8 cellular contexts compared by ENCODE assay signal in genomic region chr7:102748605-102749322, GRCh38. TPM values are rescaled to one million over a fixed set of nuclear protein-coding genes. Genes with fewer than 3 reads are reported as not detected.
DNase-seq lines count a peak whose midpoint lies in the region; ATAC-seq, FAIRE-seq and TF ChIP-seq lines count a peak whose summit lies in the region.
"Not testable (repeated sequence)": the region's sequence is repeated elsewhere in the genome, so short reads cannot be mapped to it uniquely, and the experiment has no call there.

Gene FAM185A, plus strand, starts transcription at chr7:102748999. Its CDS starts 209 bp downstream, at chr7:102749208.

- in situ Hi-C loops in GM12878 (cut with MboI) = loop anchor here (10.0 kb wide), 1 partner anchor 54 kb away; no protein-coding TSS in a partner anchor

- DNase-seq in NCI-H2029 treated with DMSO at 0.1 percent for 48 hours (lab: John Stamatoyannopoulos, UW) (peak; percentile 97), T1000 (lab: John Stamatoyannopoulos, UW) (peak; percentile 91), GM12878 (ENCODE audit: low read depth, low spot score) (peak; percentile 96), hepatocyte (ENCODE audit: low spot score) (peak; percentile 99), vagina (ENCODE audit: extremely low spot score in 2 of 2) (peak; percentile 99 to 100)

- CTCF ChIA-PET in GM12878 (lab: Yijun Ruan, JAX) = interaction anchor here (0.9 to 1.2 kb wide), 4 partner anchors 33 to 327 kb away, joined by 3 to 7 read pairs (median 3); no protein-coding TSS in a partner anchor

- not testable (repeated sequence) for H3K9me3 ChIP-seq in GM12878 (replicated peaks; ENCODE audit: control insufficient read depth, insufficient read depth, low read length); hepatocyte (ENCODE audit: low read depth); vagina

- 0 out of 2 replicates have a peak, but pooled peaks have one; percentile 22 for TF ChIP-seq POLR2A in GM12878 (IDR thresholded peaks at IDR 0.05; ENCODE audit: low read depth, low read length)
- not testable (repeated sequence) for TF ChIP-seq POLR2A in vagina (IDR thresholded peaks at IDR 0.05)

- not testable (repeated sequence) for H3K27ac ChIP-seq in GM12878 (ENCODE audit: control insufficient read depth, insufficient read depth); vagina
- peak within 1 kb of the TSS; percentile 55 for H3K27ac ChIP-seq in hepatocyte
- H3K27ac ChIP-seq in rectal smooth muscle tissue (ENCODE audit: low read depth, low read length) = peak within 1 kb of the TSS; percentile 64

- H3K27me3 ChIP-seq in GM12878 (replicated peaks in 1 of 2; ENCODE audit: control insufficient read depth in 2 of 2, insufficient read depth in 2 of 2, low read length in 1 of 2); hepatocyte; rectal smooth muscle tissue (ENCODE audit: control insufficient read depth, insufficient read depth, low read length); vagina: not testable (repeated sequence)

- TF ChIP-seq CTCF in GM12878 (IDR thresholded peaks at IDR 0.05 in 2 of 3, conservative IDR thresholded peaks at IDR 0.05 in 1 of 3; ENCODE audit: control insufficient read depth in 2 of 3, extremely low read depth in 1 of 3, insufficient read depth in 1 of 3, low read depth in 3 of 3, low read length in 3 of 3); hepatocyte (IDR thresholded peaks at IDR 0.05; ENCODE audit: poor library complexity); vagina (IDR thresholded peaks at IDR 0.05): not testable (repeated sequence)

- peak within 1 kb of the TSS; percentile 68 for H3K4me3 ChIP-seq in GM12878
- peak within 1 kb of the TSS; percentile 32 for H3K4me3 ChIP-seq in hepatocyte
- peak within 1 kb of the TSS; percentile 82 for H3K4me3 ChIP-seq in rectal smooth muscle tissue (ENCODE audit: low read length)
- peak within 1 kb of the TSS; percentile 66 to 73 for H3K4me3 ChIP-seq in vagina

- peak within 1 kb of the TSS; percentile 65 for H3K9ac ChIP-seq in GM12878 (ENCODE audit: control insufficient read depth, insufficient read depth, low read length)
- not testable (repeated sequence) for H3K9ac ChIP-seq in rectal smooth muscle tissue (ENCODE audit: low read length)

- H3K4me1 ChIP-seq in GM12878 (ENCODE audit: control insufficient read depth, insufficient read depth, low read length); hepatocyte (ENCODE audit: insufficient read depth); rectal smooth muscle tissue (ENCODE audit: control insufficient read depth, insufficient read depth, low read length): not testable (repeated sequence)
- peaks cover 15% of the 10 kb centered on the region for H3K4me1 ChIP-seq in vagina

- TF ChIP-seq EP300 in GM12878 (IDR thresholded peaks at IDR 0.05; ENCODE audit: borderline replicate concordance in 1 of 2, control insufficient read depth in 1 of 2, low read depth in 2 of 2, low read length in 2 of 2) = not testable (repeated sequence)

- not testable (repeated sequence) for BruUV-seq in GM12878 (replicated peaks; lab: Mats Ljungman, UMichigan)

- TF ChIP-seq RAD21 in GM12878 (IDR thresholded peaks at IDR 0.05; ENCODE audit: insufficient read depth, low read depth, low read length) = not testable (repeated sequence)

- under 1% methylated on average over 32 of the region's 35 CpGs for WGBS in GM12878 (ENCODE audit: insufficient coverage, insufficient replicate concordance, low lambda C conversion rate, missing lambda C conversion rate)
- under 1% methylated on average over 34 of the region's 35 CpGs for WGBS in hepatocyte (ENCODE audit: low lambda C conversion rate, missing lambda C conversion rate)

- RAD21 ChIA-PET in GM12878 (lab: Charles Lee; ENCODE audit: unreplicated experiment) = interaction anchor here (0.8 to 1.2 kb wide), 3 partner anchors 10 to 326 kb away, joined by 5 to 7 read pairs (median 6); partner anchors contain the start of genes ARMC10 and FBXL13

- POLR2A ChIA-PET in GM12878 (lab: Charles Lee) = interaction anchor here (1.3 kb wide), 1 partner anchor 327 kb away, joined by 8 read pairs; the partner anchor contains the start of genes ARMC10 and FBXL13

- H2AFZ ChIP-seq in GM12878 (ENCODE audit: control insufficient read depth, low read depth, low read length) (peak within 1 kb of the TSS; percentile 87), hepatocyte (peak within 1 kb of the TSS; percentile 49)

- not testable (repeated sequence) for H3K36me3 ChIP-seq in GM12878 (ENCODE audit: control insufficient read depth in 2 of 2, insufficient read depth in 2 of 2, low read length in 1 of 2); hepatocyte (replicated peaks; ENCODE audit: insufficient read depth, low read depth); rectal smooth muscle tissue (ENCODE audit: control insufficient read depth, insufficient read depth, low read length); vagina

- intact Hi-C loops in GM12878 (cut with micrococcal nuclease; ENCODE audit: unreplicated experiment) = loop anchor here (5.0 kb wide), 2 partner anchors 319 to 659 kb away; no protein-coding TSS in a partner anchor
- intact Hi-C loops in vagina (cut with DNase I) = not testable (repeated sequence)

- not testable (repeated sequence) for H3K9me2 ChIP-seq in hepatocyte (replicated peaks; ENCODE audit: insufficient read depth)

- peak; percentile 98 for FAIRE-seq in GM12878 (lab: Jason Lieb, UNC)

- peak; percentile 99 for ATAC-seq in GM18511 (IDR thresholded peaks at IDR 0.05; ENCODE audit: unreplicated experiment)
- peak; percentile 97 for ATAC-seq in HG03025 (IDR thresholded peaks at IDR 0.05; ENCODE audit: low FRiP score, unreplicated experiment)
- peak; percentile 98 for ATAC-seq in GM12878

- SMC1A ChIA-PET in GM12878 (lab: Charles Lee; ENCODE audit: uncharacterized antibody, unreplicated experiment) = interaction anchor here (1.1 kb wide), 1 partner anchor 313 kb away, joined by 10 read pairs; no protein-coding TSS in a partner anchor

- H3K4me2 ChIP-seq in GM12878 (ENCODE audit: control insufficient read depth, insufficient read depth) (peak within 1 kb of the TSS; percentile 82), hepatocyte (peak within 1 kb of the TSS; percentile 69)

- not testable (repeated sequence) for H4K20me1 ChIP-seq in GM12878 (ENCODE audit: control insufficient read depth, insufficient read depth); hepatocyte (ENCODE audit: insufficient read depth, poor library complexity, severe bottlenecking)

- H3K79me2 ChIP-seq in GM12878 (ENCODE audit: control insufficient read depth, insufficient read depth, low read length) = not testable (repeated sequence)
- H3K79me2 ChIP-seq in hepatocyte = peaks cover 16% of the 10 kb centered on the region

TF ChIP-seq in GM12878, 131 proteins besides CTCF, POLR2A, EP300 and RAD21 (continues in another document):
- TF ChIP-seq E2F4 (IDR thresholded peaks at IDR 0.05; ENCODE audit: low read depth, low read length) (peak; percentile 81), MEF2B (IDR thresholded peaks at IDR 0.05; ENCODE audit: partially characterized antibody, poor library complexity, severe bottlenecking) (peak; percentile 87), TARDBP (IDR thresholded peaks at IDR 0.05; ENCODE audit: borderline replicate concordance) (peak; percentile 77; the same call in 1 of the 2 replicates), CREB1 (IDR thresholded peaks at IDR 0.05; ENCODE audit: low read depth) (peak; percentile 86), EGR1 (IDR thresholded peaks at IDR 0.05; ENCODE audit: borderline replicate concordance in 1 of 2, low read depth in 2 of 2, low read length in 2 of 2) (0 out of 3 replicates have a peak, but pooled peaks of 1 of the 2 experiments have one; percentile 21), ATF7 (IDR thresholded peaks at IDR 0.05; ENCODE audit: low read depth) (peak; percentile 41; the same call in 1 of the 2 replicates)

RNA-seq across cellular contexts. Expression of gene FAM185A, which starts in this region (rescaled TPM):
- 47.0 and 52.3 TPM in 2 replicates for total RNA-seq in GM12878 (2013; cell fraction: nucleolus; rRNA removed)
- total RNA-seq in GM12878 (2014; rRNA removed) = 12.8 and 14.9 TPM in 2 replicates
- 7.8 and 11.6 TPM in 2 replicates for total RNA-seq in GM12878 (2014; rRNA removed; fragmentation: Illumina TruSeq; extraction: Trizol)
- 8.0 and 10.3 TPM in 2 replicates for total RNA-seq in GM12878 (2021)
- polyA plus RNA-seq in GM12878 (2011; ENCODE audit: low read depth) = 2.5 TPM
- 9.1 and 14.5 TPM in 2 replicates for polyA plus RNA-seq in GM12878 (2011; rRNA removed)
- 5.3 and 8.6 TPM in 2 replicates for polyA plus RNA-seq in GM12878 (2011; cell fraction: cytosol; rRNA removed)
- polyA plus RNA-seq in GM12878 (2011; cell fraction: nucleus; rRNA removed) = 12.7 and 18.3 TPM in 2 replicates
- polyA plus RNA-seq in GM12878 (2012) = 4.5 and 4.7 TPM in 2 replicates
- 7.1 and 12.7 TPM in 2 replicates for polyA plus RNA-seq in GM12878 (2014; fragmentation: Illumina TruSeq; extraction: Trizol)
- 1 to 10 TPM; 1.9 to 2.2 TPM for polyA plus RNA-seq in GM12878 (2014; fragmentation: Nextera tagmentation; extraction: Ambion mirVana)
- 9.6 TPM in 2 replicates for polyA plus RNA-seq in GM12878 (2014; rRNA removed)
- polyA plus RNA-seq in GM12878 (2016; fragmentation: Nextera tagmentation; extraction: Ambion mirVana) = 10 to 100 TPM in 1 of 2 experiments, 1 to 10 TPM in 1; 9.7 to 10.7 TPM
- 8.0 and 10.4 TPM in 2 replicates for polyA minus RNA-seq in GM12878 (2011; rRNA and poly(A)+ RNA removed)
- polyA minus RNA-seq in GM12878 (2011; cell fraction: cytosol; rRNA and poly(A)+ RNA removed) = 2.6 and 2.9 TPM in 2 replicates
- 18.7 and 37.0 TPM in 2 replicates for polyA minus RNA-seq in GM12878 (2011; cell fraction: nucleus; rRNA and poly(A)+ RNA removed)
- 9.2 and 16.0 TPM in 2 replicates for total RNA-seq in hepatocyte
- 4.8 and 6.3 TPM in 2 replicates for polyA plus RNA-seq in hepatocyte
- 15.5 TPM for total RNA-seq in vagina

Comparison
In these comparisons a context has a peak if more than half of its experiments do, and no peak if none do; other contexts are left out.
1. H3K4me3 ChIP-seq: peak in every context shown above with its lines; median percentile 82 in rectal smooth muscle tissue; 70 in vagina; 68 in GM12878; 32 in hepatocyte.